8 cellular contexts compared by ENCODE assay signal in the genomic region with DNA sequence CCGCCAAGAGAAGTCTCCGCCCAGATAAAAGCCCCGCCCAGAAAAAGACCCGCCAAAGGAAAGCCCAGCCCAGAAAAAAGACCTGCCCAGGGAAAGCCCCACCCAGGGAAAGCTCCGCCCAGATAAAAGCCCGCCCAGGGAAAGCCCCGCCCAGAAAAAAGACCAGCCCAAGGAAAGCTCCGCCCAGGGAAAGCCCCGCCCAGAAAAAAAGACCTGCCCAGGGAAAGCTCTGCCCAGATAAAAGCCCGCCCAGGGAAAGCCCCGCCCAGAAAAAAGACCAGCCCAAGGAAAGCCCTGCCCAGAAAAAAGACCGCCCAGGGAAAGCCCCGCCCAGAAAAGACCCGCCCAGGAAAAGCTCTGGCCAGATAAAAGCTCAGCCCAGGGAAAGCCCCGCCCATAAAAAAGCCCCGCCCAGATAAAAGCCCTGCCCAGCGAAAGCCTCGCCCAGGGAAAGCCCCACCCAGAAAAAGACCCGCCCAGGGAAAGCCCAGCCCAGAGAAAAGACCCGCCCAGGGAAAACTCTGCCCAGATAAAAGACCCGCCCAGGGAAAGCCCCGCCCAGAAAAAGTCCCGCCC. TPM values are rescaled to one million over a fixed set of nuclear protein-coding genes. Genes with fewer than 3 reads are reported as not detected.
DNase-seq lines count a peak whose midpoint lies in the region; ATAC-seq and TF ChIP-seq lines count a peak whose summit lies in the region.

No MANE protein-coding gene starts in this region.

- H3K9ac ChIP-seq in mammary epithelial cell (ENCODE audit: insufficient read depth, low read length): no peak overlapping the region

- H3K27me3 ChIP-seq in mammary epithelial cell (ENCODE audit: insufficient read depth, low read length) (no peaks in the 10 kb centered on the region), tibial artery (peaks cover 0 to 44% of the 10 kb centered on the region in 2 donors)

- H3K36me3 ChIP-seq in mammary epithelial cell (ENCODE audit: insufficient read depth, low read length) (no peaks in the 10 kb centered on the region), tibial artery (no peaks in the 10 kb centered on the region)

- H3K27ac ChIP-seq in mammary epithelial cell (ENCODE audit: insufficient read depth, low read depth, low read length) (no peak overlapping the region), tibial artery (no peak overlapping the region)

- H4K20me1 ChIP-seq in mammary epithelial cell (ENCODE audit: insufficient read depth, low read length): no peaks in the 10 kb centered on the region

- H3K4me3 ChIP-seq in mammary epithelial cell (replicated peaks in 1 of 3; ENCODE audit: insufficient read depth in 1 of 3, low read depth in 2 of 3, low read length in 3 of 3): no peak overlapping the region
- no peak overlapping the region for H3K4me3 ChIP-seq in tibial artery

- H3K79me2 ChIP-seq in mammary epithelial cell (ENCODE audit: insufficient read depth, low read length): no peaks in the 10 kb centered on the region

- H3K4me1 ChIP-seq in mammary epithelial cell (ENCODE audit: insufficient read depth, low read length): no peaks in the 10 kb centered on the region
- no peaks in the 10 kb centered on the region for H3K4me1 ChIP-seq in tibial artery

- in situ Hi-C loops in mammary epithelial cell (cut with MboI; ENCODE audit: low sequenced_read_pairs in 2 of 2): no loop called here

- intact Hi-C loops in mammary epithelial cell (cut with micrococcal nuclease): no loop called here
- intact Hi-C loops in tibial artery (cut with DNase I; ENCODE audit: low total_unique reads): no loop called here

- no peak overlapping the region for H2AFZ ChIP-seq in mammary epithelial cell (ENCODE audit: low read depth, low read length)

- peak; percentile 36 for DNase-seq in activated naive CD4-positive, alpha-beta T cell treated with Interleukin-2 at 50 U/mL for 16 hours
- DNase-seq in activated naive CD4-positive, alpha-beta T cell (lab: John Stamatoyannopoulos, UW): no peak
- peak; percentile 93 for DNase-seq in NCI-H69 (lab: John Stamatoyannopoulos, UW)
- DNase-seq in mammary epithelial cell: peak; percentile 42
- DNase-seq in tibial artery: no peak
- DNase-seq in AG20443 (ENCODE audit: low spot score): no peak
- no peak for DNase-seq in NCI-H510A treated with DMSO at 0.1 percent for 48 hours (lab: John Stamatoyannopoulos, UW)

- dilution Hi-C loops in mammary epithelial cell (cut with HindIII; ENCODE audit: low sequenced_read_pairs): no loop called here

- H3K9me3 ChIP-seq in mammary epithelial cell (replicated peaks; ENCODE audit: insufficient read depth, low read length): no peaks in the 10 kb centered on the region
- H3K9me3 ChIP-seq in tibial artery: no peaks in the 10 kb centered on the region

- no peak overlapping the region for H3K4me2 ChIP-seq in mammary epithelial cell (ENCODE audit: insufficient read depth, low read depth, low read length)

- TF ChIP-seq CTCF in mammary epithelial cell (conservative IDR thresholded peaks at IDR 0.05 in 1 of 2, IDR thresholded peaks at IDR 0.05 in 1 of 2; ENCODE audit: extremely low read depth in 1 of 2, insufficient read depth in 1 of 2, low read depth in 1 of 2, low read length in 2 of 2): no peak
- TF ChIP-seq CTCF in tibial artery (IDR thresholded peaks at IDR 0.05): no peak

- WGBS in mammary epithelial cell (ENCODE audit: low coverage, missing lambda C conversion rate): 72% methylated on average over 9 of the region's 23 CpGs

- CTCF ChIA-PET in mammary epithelial cell (lab: Charles Lee; ENCODE audit: low non-redundant PET): no interaction called here

- BruUV-seq in mammary epithelial cell (replicated peaks; lab: Mats Ljungman, UMichigan): no TSS peak

- peak; percentile 47 for ATAC-seq in HG02970 (IDR thresholded peaks at IDR 0.05; ENCODE audit: low FRiP score, unreplicated experiment)

RNA-seq across cellular contexts. Expression of a gene that starts 11.6 kb away (rescaled TPM):
- under 1 TPM in 1 of 2 donors, not detected in 1; under 0.01 TPM for total RNA-seq in mammary epithelial cell
- 0.02 TPM for polyA plus RNA-seq in mammary epithelial cell
- not detected for polyA minus RNA-seq in mammary epithelial cell

RNA-seq across cellular contexts. Expression of a gene that starts 19.3 kb away (rescaled TPM):
- under 1 TPM in 1 of 2 donors, not detected in 1; 0.17 TPM for total RNA-seq in mammary epithelial cell
- polyA plus RNA-seq in mammary epithelial cell: not detected
- not detected for polyA minus RNA-seq in mammary epithelial cell

RNA-seq across cellular contexts. Expression of a gene that starts 21.3 kb away (rescaled TPM):
- total RNA-seq in mammary epithelial cell: not detected
- not detected for polyA plus RNA-seq in mammary epithelial cell
- polyA minus RNA-seq in mammary epithelial cell: not detected

RNA-seq across cellular contexts. Expression of a gene that starts 36.0 kb away (rescaled TPM):
- 10 to 100 TPM; 52.3 to 80.7 TPM for total RNA-seq in mammary epithelial cell
- 43.7 TPM for polyA plus RNA-seq in mammary epithelial cell
- polyA minus RNA-seq in mammary epithelial cell: 19.0 TPM

RNA-seq across cellular contexts. Expression of a gene that starts 37.8 kb away (rescaled TPM):
- total RNA-seq in mammary epithelial cell: 10 to 100 TPM; 15.5 to 45.3 TPM
- polyA plus RNA-seq in mammary epithelial cell: 16.7 TPM
- 8.6 TPM for polyA minus RNA-seq in mammary epithelial cell

Comparison
In these comparisons a context has a peak if more than half of its experiments do, and no peak if none do; other contexts are left out.
1. DNase-seq: peak in activated naive CD4-positive, alpha-beta T cell treated with Interleukin-2 at 50 U/mL for 16 hours (single experiment), NCI-H69 (single experiment) and mammary epithelial cell (single experiment); none in activated naive CD4-positive, alpha-beta T cell (0 of 4), tibial artery (0 of 2), AG20443 (single experiment) and NCI-H510A treated with DMSO at 0.1 percent for 48 hours (single experiment).